Comparison of ENCODE assay signal across 10 cellular contexts in the genomic region with DNA sequence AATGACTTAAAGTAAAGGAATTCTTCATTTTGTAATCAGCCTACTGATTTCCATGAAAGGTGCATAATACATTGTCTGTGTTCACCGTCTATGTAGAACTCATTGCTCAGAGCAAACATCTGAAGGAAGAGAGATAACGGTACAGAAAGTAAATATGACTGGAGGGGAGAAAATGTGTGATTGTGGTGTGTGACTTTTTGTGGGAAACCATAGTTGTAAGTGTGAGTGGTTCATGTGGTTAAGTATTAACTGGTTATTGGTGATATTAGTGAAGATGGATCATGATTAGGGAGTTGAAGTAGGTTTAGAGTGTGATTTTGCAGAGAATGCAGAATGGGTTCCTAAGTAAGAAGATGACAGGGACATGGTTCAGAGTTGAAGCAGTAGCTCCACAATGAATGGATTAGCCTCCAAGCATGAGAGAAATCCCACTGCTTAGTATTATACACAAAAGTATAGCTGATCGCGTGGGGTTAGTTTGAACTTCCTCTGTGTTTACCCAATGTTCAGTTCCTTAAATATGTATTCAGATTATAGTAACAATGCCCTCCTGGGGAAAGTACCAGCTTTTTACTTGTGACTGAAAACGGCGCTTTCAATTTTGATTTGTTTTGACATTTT.
DNase-seq lines count a peak whose midpoint lies in the region; ATAC-seq, FAIRE-seq and TF ChIP-seq lines count a peak whose summit lies in the region.
"Had no signal": no experiment of that assay in that cellular context is flagged by ENCODE, and none has a peak within 500 bp of the region (broad histone marks: within the 10 kb centered on the region; RNA-seq: fewer than 3 reads in every experiment).

No MANE protein-coding gene starts in this region.

- H2AFZ ChIP-seq in SU-DHL-6 (ENCODE audit: low read depth, low read length, severe bottlenecking) = no peak overlapping the region

- no peaks in the 10 kb centered on the region for H3K9me2 ChIP-seq in SU-DHL-6 (replicated peaks; ENCODE audit: insufficient read depth, low read length)

- H3K27ac ChIP-seq in SU-DHL-6 (ENCODE audit: low read depth, low read length) = no peak overlapping the region

- H3K9me3 Mint-ChIP-seq in activated naive CD4-positive, alpha-beta T cell treated with anti-CD3 and anti-CD28 coated beads for 36 hours = peaks cover 5% of the 10 kb centered on the region
- H3K9me3 Mint-ChIP-seq: nephron had no signal

- ATAC-seq in HG02840 (IDR thresholded peaks at IDR 0.05; ENCODE audit: low FRiP score, unreplicated experiment) = peak; percentile 91

- CTCF ChIA-PET in activated naive CD4-positive, alpha-beta T cell treated with anti-CD3 and anti-CD28 coated beads for 36 hours (lab: Charles Lee) = interaction anchor here (1.1 kb wide), 1 partner anchor 56 kb away, joined by 3 read pairs; no protein-coding TSS in a partner anchor

- H3K27me3 Mint-ChIP-seq in activated naive CD4-positive, alpha-beta T cell treated with anti-CD3 and anti-CD28 coated beads for 36 hours (ENCODE audit: low read depth) = no peaks in the 10 kb centered on the region

- no peaks in the 10 kb centered on the region for H4K20me1 ChIP-seq in SU-DHL-6 (ENCODE audit: low read depth, low read length)

- no peak for TF ChIP-seq CTCF in SU-DHL-6 (IDR thresholded peaks at IDR 0.05; ENCODE audit: insufficient read depth, low read length, poor library complexity, severe bottlenecking)

- H3K36me3 Mint-ChIP-seq in activated naive CD4-positive, alpha-beta T cell treated with anti-CD3 and anti-CD28 coated beads for 36 hours (ENCODE audit: low read depth) = peaks cover 14% of the 10 kb centered on the region

- H3K27me3 ChIP-seq in SU-DHL-6 (ENCODE audit: low read length) = no peaks in the 10 kb centered on the region

- peak overlapping the region; percentile 14 for H3K4me3 Mint-ChIP-seq in activated naive CD4-positive, alpha-beta T cell treated with anti-CD3 and anti-CD28 coated beads for 36 hours
- H3K4me3 Mint-ChIP-seq: nephron had no signal

- no peak overlapping the region for H3K9ac ChIP-seq in SU-DHL-6 (ENCODE audit: low read length)

- H3K4me2 ChIP-seq in SU-DHL-6 (ENCODE audit: low read depth, low read length, poor library complexity, severe bottlenecking) = peak overlapping the region; percentile 41

- intact Hi-C loops in activated naive CD4-positive, alpha-beta T cell treated with anti-CD3 and anti-CD28 coated beads for 36 hours (cut with micrococcal nuclease) = loop anchor here (1.0 to 5.0 kb wide), 2 partner anchors 57 to 278 kb away; no protein-coding TSS in a partner anchor

- no peaks in the 10 kb centered on the region for H3K79me2 ChIP-seq in SU-DHL-6 (ENCODE audit: insufficient read depth, low read length)

- H3K4me3 ChIP-seq in SU-DHL-6 (ENCODE audit: insufficient read depth, low read length, poor library complexity, severe bottlenecking) = no peak overlapping the region

- H3F3A ChIP-seq in SU-DHL-6 (ENCODE audit: insufficient read depth) = no peaks in the 10 kb centered on the region

- FAIRE-seq in urothelium cell line (lab: Jason Lieb, UNC) = peak; percentile 35

- H3K27ac Mint-ChIP-seq in activated naive CD4-positive, alpha-beta T cell treated with anti-CD3 and anti-CD28 coated beads for 36 hours = no peak overlapping the region

- DNase-seq in activated naive CD4-positive, alpha-beta T cell treated with anti-CD3 and anti-CD28 coated beads for 36 hours = peak; percentile 12
- no peak for DNase-seq in activated naive CD4-positive, alpha-beta T cell (lab: John Stamatoyannopoulos, UW)
- DNase-seq in urothelium cell line (ENCODE audit: low spot score) (no peak), NCI-H1092 (lab: John Stamatoyannopoulos, UW) (no peak), NCI-H526 treated with DMSO at 0.1 percent for 48 hours (lab: John Stamatoyannopoulos, UW) (no peak)
- DNase-seq in NK-92 treated with Interleukin-12 subunit alpha and Interleukin-12 subunit beta, amount 100 ng/mL, for 24 hours (lab: John Stamatoyannopoulos, UW) = no peak
- DNase-seq: activated CD4-positive, CD25-positive, alpha-beta regulatory T cell had no signal

- H3K4me1 Mint-ChIP-seq in activated naive CD4-positive, alpha-beta T cell treated with anti-CD3 and anti-CD28 coated beads for 36 hours (ENCODE audit: low read depth) = peaks cover 37% of the 10 kb centered on the region

- H3K36me3 ChIP-seq in SU-DHL-6 (ENCODE audit: low read length) = no peaks in the 10 kb centered on the region

- H3K9me3 ChIP-seq in SU-DHL-6 (ENCODE audit: insufficient read depth, low read length) = no peaks in the 10 kb centered on the region
